Comparison of ENCODE assay signal across 19 cellular contexts in genomic region chr2:216736326-216736725, GRCh38. TPM values are rescaled to one million over a fixed set of nuclear protein-coding genes. Genes with fewer than 3 reads are reported as not detected.
DNase-seq lines count a peak whose midpoint lies in the region; ATAC-seq and TF ChIP-seq lines count a peak whose summit lies in the region.
"Had no signal": no experiment of that assay in that cellular context is flagged by ENCODE, and none has a peak within 500 bp of the region (broad histone marks: within the 10 kb centered on the region; RNA-seq: fewer than 3 reads in every experiment).

No MANE protein-coding gene starts in this region.

- H2BK120ac ChIP-seq in neuronal stem cell (ENCODE audit: low read depth, low read length) (no peak overlapping the region), H9 (ENCODE audit: low read depth, low read length, poor library complexity, severe bottlenecking) (no peak overlapping the region)

- no peaks in the 10 kb centered on the region for H3K36me3 Mint-ChIP-seq in activated T-cell treated with anti-CD3 and anti-CD28 coated beads, Interleukin-2, amount 50 U/mL, for 72 hours (ENCODE audit: insufficient read depth in 2 of 2)
- no peaks in the 10 kb centered on the region; a peak in 1 of 7 replicates for H3K36me3 Mint-ChIP-seq in H9 (ENCODE audit: insufficient read depth in 1 of 3, low read depth in 3 of 3)
- H3K36me3 Mint-ChIP-seq: CD8-positive, alpha-beta T cell had no signal

- H3K14ac ChIP-seq in neuronal stem cell (ENCODE audit: low read length) (no peak overlapping the region), H9 (ENCODE audit: insufficient read depth, low read length) (no peak overlapping the region)

- no CpG with 5 or more reads among the region's 1 CpG for WGBS in neuronal stem cell (ENCODE audit: extremely low coverage in 2 of 2, insufficient read length in 2 of 2, insufficient replicate concordance in 1 of 2), 2 donors
- no CpG with 5 or more reads among the region's 1 CpG for WGBS in H9 (ENCODE audit: extremely low coverage, insufficient read length, low lambda C conversion rate)

- H3K9ac ChIP-seq in neuronal stem cell (ENCODE audit: low read depth, low read length, poor library complexity) (no peak overlapping the region), H9 (ENCODE audit: extremely low read depth, insufficient read length, low read length) (no peak overlapping the region)
- H3K9ac ChIP-seq: BLaER1 treated with 17β-estradiol and CSF1 and Interleukin-3, amounts not matched to agents 10 nM and 100 nM had no signal

- H3T11ph ChIP-seq in H9 (ENCODE audit: low read length): no peak overlapping the region

- ATAC-seq in activated T-cell treated with anti-CD3 and anti-CD28 coated beads, Interleukin-2, amount 50 U/mL, for 72 hours (replicated peaks in 1 of 2): no peak
- ATAC-seq in HG02981 (IDR thresholded peaks at IDR 0.05; ENCODE audit: unreplicated experiment): no peak
- ATAC-seq: CD8-positive, alpha-beta T cell; HepG2; Panc1 had no signal

- H3K79me2 ChIP-seq in H9 (ENCODE audit: insufficient read depth, low read length): no peaks in the 10 kb centered on the region

- intact Hi-C loops in vagina (cut with DNase I): no loop called here

- no peak overlapping the region for H2AK5ac ChIP-seq in neuronal stem cell (ENCODE audit: low read depth, low read length)
- no peak overlapping the region for H2AK5ac ChIP-seq in H9 (ENCODE audit: insufficient read length, low read length)

- H3K23me2 ChIP-seq in H9 (ENCODE audit: insufficient read length, low read depth, low read length, poor library complexity, severe bottlenecking): no peaks in the 10 kb centered on the region

- H3K23ac ChIP-seq in neuronal stem cell (ENCODE audit: low read depth, low read length, poor library complexity) (no peak overlapping the region), H9 (ENCODE audit: insufficient read length, low read depth, low read length) (no peak overlapping the region)

- H3K9me3 Mint-ChIP-seq in activated T-cell treated with anti-CD3 and anti-CD28 coated beads, Interleukin-2, amount 50 U/mL, for 72 hours: no peaks in the 10 kb centered on the region
- H3K9me3 Mint-ChIP-seq in H9: no peaks in the 10 kb centered on the region
- H3K9me3 Mint-ChIP-seq: CD8-positive, alpha-beta T cell had no signal

- H3K27me3 ChIP-seq in neuronal stem cell (ENCODE audit: control insufficient read depth in 3 of 3, insufficient read depth in 3 of 3, low read depth in 1 of 3, low read length in 3 of 3): no peaks in the 10 kb centered on the region
- H3K27me3 ChIP-seq in vagina: no peaks in the 10 kb centered on the region
- H3K27me3 ChIP-seq in H9 (ENCODE audit: insufficient read depth, low read length): no peaks in the 10 kb centered on the region
- H3K27me3 ChIP-seq: BLaER1 treated with 17β-estradiol and CSF1 and Interleukin-3, amounts not matched to agents 10 nM and 100 nM; SJSA1 had no signal

- H3K4me3 ChIP-seq in neuronal stem cell (ENCODE audit: low read length in 2 of 2): no peak overlapping the region
- H3K4me3 ChIP-seq in vagina: no peak overlapping the region
- H3K4me3 ChIP-seq: BLaER1 treated with 17β-estradiol and CSF1 and Interleukin-3, amounts not matched to agents 10 nM and 100 nM; SJSA1 had no signal

- H3K4me1 ChIP-seq in neuronal stem cell (ENCODE audit: control insufficient read depth in 2 of 2, insufficient read depth in 1 of 2, low read depth in 1 of 2, low read length in 2 of 2) (peaks cover 6 to 9% of the 10 kb centered on the region in 2 donors), vagina (peaks cover 61% of the 10 kb centered on the region), H9 (ENCODE audit: insufficient read depth, low read length) (no peaks in the 10 kb centered on the region)
- H3K4me1 ChIP-seq: SJSA1 had no signal

- no peaks in the 10 kb centered on the region for H3K4me1 Mint-ChIP-seq in activated T-cell treated with anti-CD3 and anti-CD28 coated beads, Interleukin-2, amount 50 U/mL, for 72 hours (ENCODE audit: low read depth)
- peaks cover 21 to 23% of the 10 kb centered on the region in 2 experiments for H3K4me1 Mint-ChIP-seq in H9

- no peak overlapping the region for H3K4ac ChIP-seq in neuronal stem cell (ENCODE audit: low read length)
- H3K4ac ChIP-seq in H9 (ENCODE audit: low read depth, low read length): no peak overlapping the region

- H4K8ac ChIP-seq in neuronal stem cell (ENCODE audit: low read depth, low read length) (no peak overlapping the region), H9 (replicated peaks; ENCODE audit: insufficient read length, low read depth, low read length) (no peak overlapping the region)

- H2BK5ac ChIP-seq in neuronal stem cell (ENCODE audit: low read length): no peak overlapping the region
- H2BK5ac ChIP-seq in H9 (ENCODE audit: insufficient read length, low read length): no peak overlapping the region

- no peak overlapping the region for H3K27ac ChIP-seq in neuronal stem cell (replicated peaks; ENCODE audit: low read length)
- H3K27ac ChIP-seq in vagina: peak overlapping the region; percentile 88
- no peak overlapping the region for H3K27ac ChIP-seq in H9 (ENCODE audit: insufficient read length, low read depth, low read length)
- H3K27ac ChIP-seq: BLaER1 treated with 17β-estradiol and CSF1 and Interleukin-3, amounts not matched to agents 10 nM and 100 nM; SJSA1 had no signal

- no peak overlapping the region for H2BK15ac ChIP-seq in neuronal stem cell (ENCODE audit: low read length)
- no peak overlapping the region for H2BK15ac ChIP-seq in H9 (ENCODE audit: low read depth, low read length)

- H2AFZ ChIP-seq in neuronal stem cell (ENCODE audit: low read length) (peak overlapping the region; percentile 43), H9 (ENCODE audit: low read length) (no peak overlapping the region)

- H3K79me1 ChIP-seq in neuronal stem cell (ENCODE audit: low read depth, low read length): no peaks in the 10 kb centered on the region
- no peaks in the 10 kb centered on the region for H3K79me1 ChIP-seq in H9 (ENCODE audit: insufficient read depth, low read depth, low read length, poor library complexity, severe bottlenecking)

- peaks cover 18% of the 10 kb centered on the region for H3K27me3 Mint-ChIP-seq in activated T-cell treated with anti-CD3 and anti-CD28 coated beads, Interleukin-2, amount 50 U/mL, for 72 hours (ENCODE audit: low read depth)
- peaks cover 4% of the 10 kb centered on the region; the same call in 1 of the 2 replicates for H3K27me3 Mint-ChIP-seq in H9 (ENCODE audit: low read depth)

- H2BK12ac ChIP-seq in neuronal stem cell (ENCODE audit: low read length): no peak overlapping the region
- no peak overlapping the region for H2BK12ac ChIP-seq in H9 (ENCODE audit: insufficient read length, low read depth, low read length)

- H3K27ac Mint-ChIP-seq in activated T-cell treated with anti-CD3 and anti-CD28 coated beads, Interleukin-2, amount 50 U/mL, for 72 hours: no peak overlapping the region
- H3K27ac Mint-ChIP-seq in H9: no peak overlapping the region
- H3K27ac Mint-ChIP-seq: CD8-positive, alpha-beta T cell had no signal

- no peak overlapping the region for H4K91ac ChIP-seq in neuronal stem cell (ENCODE audit: low read depth, low read length, poor library complexity)
- no peak overlapping the region for H4K91ac ChIP-seq in H9 (ENCODE audit: insufficient read length, low read depth, low read length)

- H4K20me1 ChIP-seq in H9 (ENCODE audit: control insufficient read depth, insufficient read depth, insufficient read length): peaks cover 6% of the 10 kb centered on the region
- H4K20me1 ChIP-seq: BLaER1 treated with 17β-estradiol and CSF1 and Interleukin-3, amounts not matched to agents 10 nM and 100 nM had no signal

- TF ChIP-seq CTCF in vagina (IDR thresholded peaks at IDR 0.05): no peak
- TF ChIP-seq CTCF in H9 (conservative IDR thresholded peaks at IDR 0.05): no peak

- no peak overlapping the region for H3K4me3 Mint-ChIP-seq in activated T-cell treated with anti-CD3 and anti-CD28 coated beads, Interleukin-2, amount 50 U/mL, for 72 hours
- no peak overlapping the region for H3K4me3 Mint-ChIP-seq in H9
- H3K4me3 Mint-ChIP-seq: CD8-positive, alpha-beta T cell had no signal

- H3K36me3 ChIP-seq in neuronal stem cell (replicated peaks in 1 of 2; ENCODE audit: control insufficient read depth in 2 of 2, insufficient read depth in 2 of 2, low read length in 2 of 2) (no peaks in the 10 kb centered on the region), vagina (no peaks in the 10 kb centered on the region)
- H3K36me3 ChIP-seq: BLaER1 treated with 17β-estradiol and CSF1 and Interleukin-3, amounts not matched to agents 10 nM and 100 nM; SJSA1 had no signal

- H3K18ac ChIP-seq in neuronal stem cell (ENCODE audit: low read length): no peak overlapping the region
- H3K18ac ChIP-seq in H9 (ENCODE audit: insufficient read length, low read depth, low read length): no peak overlapping the region

- no peak for TF ChIP-seq POLR2A in vagina (IDR thresholded peaks at IDR 0.05)

- no peak overlapping the region for H2BK20ac ChIP-seq in H9 (ENCODE audit: low read depth, low read length, poor library complexity, severe bottlenecking)

- H3K9me3 ChIP-seq in neuronal stem cell (replicated peaks in 1 of 2; ENCODE audit: control insufficient read depth in 2 of 2, insufficient read depth in 1 of 2, low read depth in 1 of 2, low read length in 2 of 2): no peaks in the 10 kb centered on the region
- H3K9me3 ChIP-seq in vagina: no peaks in the 10 kb centered on the region
- no peaks in the 10 kb centered on the region for H3K9me3 ChIP-seq in H9 (ENCODE audit: control insufficient read depth, low read depth, low read length)
- H3K9me3 ChIP-seq: BLaER1 treated with 17β-estradiol and CSF1 and Interleukin-3, amounts not matched to agents 10 nM and 100 nM; SJSA1 had no signal

- H4K5ac ChIP-seq in H9 (ENCODE audit: insufficient read length, low read depth, low read length): no peak overlapping the region

- H3K4me2 ChIP-seq in neuronal stem cell (ENCODE audit: insufficient read depth, low read length, poor library complexity, severe bottlenecking): no peak overlapping the region
- H3K4me2 ChIP-seq in H9 (ENCODE audit: insufficient read depth, insufficient read length, low read length): no peak overlapping the region
- H3K4me2 ChIP-seq: BLaER1 treated with 17β-estradiol and CSF1 and Interleukin-3, amounts not matched to agents 10 nM and 100 nM had no signal

- DNase-seq in NCI-H524 treated with DMSO at 0.1 percent for 48 hours (lab: John Stamatoyannopoulos, UW): peak; percentile 95
- DNase-seq in islet precursor cell: peak; percentile 17
- no peak for DNase-seq in neuronal stem cell (ENCODE audit: low spot score)
- peak in 1 of 2 donors; percentile 80 for DNase-seq in vagina (ENCODE audit: extremely low spot score in 2 of 2)
- no peak for DNase-seq in activated T-cell treated with anti-CD3 and anti-CD28 coated beads, Interleukin-2, amount 50 U/mL, for 72 hours
- DNase-seq in H9: no peak
- DNase-seq: Calu3; CD8-positive, alpha-beta T cell; KG1; NCI-H1417; NCI-H187; NCI-H2107; NCI-H226; NCI-H526 had no signal

- no peak overlapping the region for H3K56ac ChIP-seq in H9 (ENCODE audit: insufficient read length, low read depth, low read length)

RNA-seq across cellular contexts. Expression of gene IGFBP5, which starts 41.0 kb away (rescaled TPM):
- 280 TPM for polyA plus RNA-seq in neuronal stem cell (2013, experiment 1 of 2)
- polyA plus RNA-seq in neuronal stem cell (2013, experiment 2 of 2): 290 TPM
- 1,041 TPM for total RNA-seq in vagina
- not detected for total RNA-seq in activated T-cell treated with anti-CD3 and anti-CD28 coated beads, Interleukin-2, amount 50 U/mL, for 72 hours
- total RNA-seq in H9 (2021): 0.61 and 0.90 TPM in 2 replicates
- total RNA-seq: CD8-positive, alpha-beta T cell; HepG2 had no signal

Comparison
In these comparisons a context has a peak if more than half of its experiments do, and no peak if none do; other contexts are left out.
1. DNase-seq: peak in NCI-H524 treated with DMSO at 0.1 percent for 48 hours (single experiment) and islet precursor cell (single experiment); none in neuronal stem cell (single experiment), activated T-cell treated with anti-CD3 and anti-CD28 coated beads, Interleukin-2, amount 50 U/mL, for 72 hours (0 of 2) and H9 (single experiment).
2. RNA of gene IGFBP5, which starts 41.0 kb away (total RNA-seq): 1,041 TPM in vagina (single experiment); 0.61 to 0.90 TPM in H9 and not detected in activated T-cell treated with anti-CD3 and anti-CD28 coated beads, Interleukin-2, amount 50 U/mL, for 72 hours; every median in the first group is over 100 times any median in the second.